In genomic region chr17:21296097-21297025, GRCh38 we compare ENCODE assay signal across 13 cellular contexts. TPM values are rescaled to one million over a fixed set of nuclear protein-coding genes. Genes with fewer than 3 reads are reported as not detected.
DNase-seq lines count a peak whose midpoint lies in the region; ATAC-seq and TF ChIP-seq lines count a peak whose summit lies in the region.
"Had no signal": no experiment of that assay in that cellular context is flagged by ENCODE, and none has a peak within 500 bp of the region (broad histone marks: within the 10 kb centered on the region; RNA-seq: fewer than 3 reads in every experiment).

No MANE protein-coding gene starts in this region.

- H4K5ac ChIP-seq in IMR-90 (ENCODE audit: low read depth, low read length): no peak overlapping the region

- POLR2A ChIA-PET in IMR-90 (lab: Charles Lee; ENCODE audit: unreplicated experiment): no interaction called here

- no peaks in the 10 kb centered on the region; the same call in 1 of the 2 replicates for H3K9me1 ChIP-seq in IMR-90 (ENCODE audit: insufficient read depth, low read length)

- H2AK5ac ChIP-seq in IMR-90 (ENCODE audit: low read depth, low read length): no peak overlapping the region

- peaks cover 15 to 43% of the 10 kb centered on the region in 2 experiments for H3K79me1 ChIP-seq in IMR-90 (ENCODE audit: low read depth in 1 of 2, low read length in 2 of 2)

- no peak for TF ChIP-seq CTCF in AG10803 (conservative IDR thresholded peaks at IDR 0.05; ENCODE audit: low read length)
- TF ChIP-seq CTCF in IMR-90 (conservative IDR thresholded peaks at IDR 0.05; ENCODE audit: low read depth, low read length): no peak
- no peak for TF ChIP-seq CTCF in body of pancreas (IDR thresholded peaks at IDR 0.05)
- TF ChIP-seq CTCF in lower lobe of right lung (IDR thresholded peaks at IDR 0.05): no peak
- no peak for TF ChIP-seq CTCF in colonic mucosa (IDR thresholded peaks at IDR 0.05)

- H4K91ac ChIP-seq in IMR-90 (ENCODE audit: insufficient read depth, low read depth, low read length): no peak overlapping the region

- H3K4me1 ChIP-seq in IMR-90 (ENCODE audit: control insufficient read depth, insufficient read depth, low read length): peaks cover 13% of the 10 kb centered on the region
- peaks cover 17% of the 10 kb centered on the region for H3K4me1 ChIP-seq in body of pancreas
- H3K4me1 ChIP-seq in lower lobe of right lung: peaks cover 22% of the 10 kb centered on the region
- H3K4me1 ChIP-seq in colonic mucosa: no peaks in the 10 kb centered on the region

- no peak overlapping the region for H2AFZ ChIP-seq in IMR-90 (replicated peaks; ENCODE audit: low read length, poor library complexity)

- no peaks in the 10 kb centered on the region for H3K27me3 ChIP-seq in IMR-90 (ENCODE audit: control insufficient read depth, insufficient read depth, low read length)
- H3K27me3 ChIP-seq in body of pancreas: no peaks in the 10 kb centered on the region
- no peaks in the 10 kb centered on the region for H3K27me3 ChIP-seq in lower lobe of right lung (ENCODE audit: low read depth)
- no peaks in the 10 kb centered on the region for H3K27me3 ChIP-seq in colonic mucosa

- H3K27ac ChIP-seq in IMR-90 (ENCODE audit: insufficient read depth, low read length) (no peak overlapping the region), body of pancreas (no peak overlapping the region), lower lobe of right lung (no peak overlapping the region), colonic mucosa (no peak overlapping the region)

- no peak overlapping the region for H3K23ac ChIP-seq in IMR-90 (ENCODE audit: low read depth, low read length)

- CTCF ChIA-PET in IMR-90 (lab: Yijun Ruan, JAX): interaction anchor here (0.5 kb wide), 1 partner anchor 195 kb away, joined by 3 read pairs; no protein-coding TSS in a partner anchor

- no peak overlapping the region for H2BK20ac ChIP-seq in IMR-90 (ENCODE audit: low read depth, low read length)

- BruUV-seq in IMR-90 (replicated peaks; lab: Mats Ljungman, UMichigan): no TSS peak

- no peak overlapping the region for H3K4me3 ChIP-seq in AG10803 (ENCODE audit: low read length)
- no peak overlapping the region for H3K4me3 ChIP-seq in IMR-90 (ENCODE audit: insufficient read depth, low read depth, low read length)
- H3K4me3 ChIP-seq in body of pancreas: no peak overlapping the region
- no peak overlapping the region for H3K4me3 ChIP-seq in lower lobe of right lung
- no peak overlapping the region for H3K4me3 ChIP-seq in colonic mucosa
- H3K4me3 ChIP-seq: mucosa of descending colon had no signal

- H3K36me3 ChIP-seq in IMR-90 (ENCODE audit: control insufficient read depth, insufficient read depth, low read length) (peaks cover 33% of the 10 kb centered on the region), body of pancreas (replicated peaks in 1 of 2; ENCODE audit: insufficient read depth in 1 of 2, low read depth in 2 of 2) (peaks cover 0 to 5% of the 10 kb centered on the region in 2 donors), lower lobe of right lung (peaks cover 46% of the 10 kb centered on the region), colonic mucosa (peaks cover 22% of the 10 kb centered on the region)

- H3K14ac ChIP-seq in IMR-90 (replicated peaks; ENCODE audit: low read depth, low read length): no peak overlapping the region

- H2BK15ac ChIP-seq in IMR-90 (ENCODE audit: low read depth, low read length): no peak overlapping the region

- H3K4me2 ChIP-seq in IMR-90 (ENCODE audit: low read depth, low read length): no peak overlapping the region

- TF ChIP-seq POLR2A in IMR-90 (IDR thresholded peaks at IDR 0.05; ENCODE audit: low read depth, low read length) (no peak), body of pancreas (IDR thresholded peaks at IDR 0.05) (no peak)

- no peak overlapping the region for H2AK9ac ChIP-seq in IMR-90 (replicated peaks; ENCODE audit: low read depth, low read length, poor library complexity)

- dilution Hi-C loops in IMR-90 (cut with HindIII; ENCODE audit: low sequenced_read_pairs, unreplicated experiment): no loop called here

- H3K9ac ChIP-seq in IMR-90 (ENCODE audit: low read depth, low read length) (no peak overlapping the region), colonic mucosa (ENCODE audit: low read depth in 2 of 2, low read length in 2 of 2) (no peak overlapping the region)

- TF ChIP-seq RAD21 in IMR-90 (IDR thresholded peaks at IDR 0.05; ENCODE audit: low read length): no peak

- H3K9me3 ChIP-seq in IMR-90 (ENCODE audit: control insufficient read depth, insufficient read depth, low read length) (peaks cover 3% of the 10 kb centered on the region; the same call in 1 of the 2 replicates), body of pancreas (no peaks in the 10 kb centered on the region), lower lobe of right lung (no peaks in the 10 kb centered on the region), colonic mucosa (no peaks in the 10 kb centered on the region)

- H3K56ac ChIP-seq in IMR-90 (ENCODE audit: extremely low read depth, insufficient read depth, low read length): no peak overlapping the region

- no peak overlapping the region for H4K8ac ChIP-seq in IMR-90 (ENCODE audit: low read depth in 2 of 2, low read length in 2 of 2)

- H3K18ac ChIP-seq in IMR-90 (ENCODE audit: low read depth, low read length): no peak overlapping the region

- DNase-seq in AG10803 (ENCODE audit: low read depth) (peak; percentile 40), IMR-90 (peak; percentile 40), body of pancreas (peak; percentile 38 to 80 (median 71)), myocyte (ENCODE audit: low read depth) (peak; percentile 34), lower lobe of right lung (no peak), SKM-1 treated with dmso at 0.1 percent for 144 hours (lab: John Stamatoyannopoulos, UW; ENCODE audit: unreplicated experiment) (no peak), colonic mucosa (no peak), NCI-H2029 (lab: John Stamatoyannopoulos, UW) (no peak)
- DNase-seq: activated CD8-positive, alpha-beta memory T cell treated with anti-CD3 and anti-CD28 coated beads, Interleukin-2, amount 10 ng/mL, durations not matched to agents 7 days and 5 days; amniotic stem cell; NCI-H1105 treated with DMSO at 0.1 percent for 48 hours; T-helper 2 cell had no signal

- no peak overlapping the region for H3K4ac ChIP-seq in IMR-90 (ENCODE audit: low read depth, low read length)

- ATAC-seq in IMR-90 (ENCODE audit: low read depth) (peak; percentile 2; the same call in 1 of the 2 replicates), body of pancreas (no peak), lower lobe of right lung (no peak)
- ATAC-seq: activated CD8-positive, alpha-beta memory T cell treated with anti-CD3 and anti-CD28 coated beads, Interleukin-2, amount 10 ng/mL, durations not matched to agents 7 days and 5 days had no signal

- H2BK5ac ChIP-seq in IMR-90 (ENCODE audit: low read depth, low read length, poor library complexity, severe bottlenecking): no peak overlapping the region

- peaks cover 97% of the 10 kb centered on the region for H4K20me1 ChIP-seq in IMR-90 (ENCODE audit: insufficient read depth, low read length)

- in situ Hi-C loops in IMR-90 (cut with MboI; ENCODE audit: low sequenced_read_pairs): no loop called here

- intact Hi-C loops in IMR-90 (cut with micrococcal nuclease): no loop called here
- intact Hi-C loops in body of pancreas (cut with DNase I): no loop called here
- intact Hi-C loops in lower lobe of right lung (cut with DNase I): no loop called here
- intact Hi-C loops in colonic mucosa (cut with DNase I): no loop called here

- H2BK120ac ChIP-seq in IMR-90 (ENCODE audit: low read depth, low read length): no peak overlapping the region

- WGBS in IMR-90 (ENCODE audit: extremely low coverage in 2 of 2, insufficient read length in 1 of 2), 2 experiments: 65% methylated on average over 21 of the region's 22 CpGs; no CpG with 5 or more reads in 1 of the 2 experiments
- 52 to 67% methylated on average over 22 of the region's 22 CpGs for WGBS in body of pancreas, 2 donors

TF ChIP-seq in IMR-90, 13 proteins besides CTCF, POLR2A, EP300 and RAD21 (continues in another document):
- TF ChIP-seq CEBPB (IDR thresholded peaks at IDR 0.05; ENCODE audit: low read depth, low read length) (no peak), SMC3 (IDR thresholded peaks at IDR 0.05; ENCODE audit: low read depth, low read length) (no peak), MXI1 (IDR thresholded peaks at IDR 0.05; ENCODE audit: borderline replicate concordance, low read depth, low read length) (peak; percentile 57; the same call in 1 of the 2 replicates), MAFK (IDR thresholded peaks at IDR 0.05; ENCODE audit: low read depth, low read length) (no peak), MAZ (IDR thresholded peaks at IDR 0.05; ENCODE audit: borderline replicate concordance, low read depth, low read length) (no peak), USF2 (IDR thresholded peaks at IDR 0.05; ENCODE audit: low read depth, low read length) (no peak), FOS (IDR thresholded peaks at IDR 0.05; ENCODE audit: low read depth, low read length) (no peak)

RNA-seq across cellular contexts. Expression of gene MAP2K3, which starts 11.8 kb away (rescaled TPM):
- total RNA-seq in IMR-90 (2012; rRNA removed) (23.5 and 25.0 TPM in 2 replicates), body of pancreas (10 to 100 TPM; 15.3 to 48.1 TPM), myocyte (23.2 and 25.8 TPM in 2 replicates), lower lobe of right lung (55.2 TPM), colonic mucosa (10 to 100 TPM; 64.5 to 67.1 TPM)
- polyA plus RNA-seq in IMR-90 (2012; rRNA removed): 72.6 and 82.2 TPM in 2 replicates
- 80.0 and 96.7 TPM in 2 replicates for polyA plus RNA-seq in IMR-90 (2012; cell fraction: cytosol; rRNA removed)
- polyA plus RNA-seq in IMR-90 (2012; cell fraction: nucleus; rRNA removed; ENCODE audit: low replicate concordance): 106 and 189 TPM in 2 replicates
- polyA plus RNA-seq in myocyte (2012): 66.4 TPM

RNA-seq across cellular contexts. Expression of gene NATD1, which starts 43.2 kb away (rescaled TPM):
- total RNA-seq in IMR-90 (2012; rRNA removed) (0.56 and 0.90 TPM in 2 replicates), body of pancreas (1 to 10 TPM; 2.6 to 7.0 TPM), myocyte (24.9 and 25.8 TPM in 2 replicates), lower lobe of right lung (15.7 TPM), colonic mucosa (1 to 10 TPM; 1.8 to 5.2 TPM)
- 4.1 and 4.3 TPM in 2 replicates for polyA plus RNA-seq in IMR-90 (2012; rRNA removed)
- 2.2 and 5.3 TPM in 2 replicates for polyA plus RNA-seq in IMR-90 (2012; cell fraction: cytosol; rRNA removed)
- 4.7 and 7.3 TPM in 2 replicates for polyA plus RNA-seq in IMR-90 (2012; cell fraction: nucleus; rRNA removed; ENCODE audit: low replicate concordance)
- polyA plus RNA-seq in myocyte (2012): 17.7 TPM

Comparison
In these comparisons a context has a peak if more than half of its experiments do, and no peak if none do; other contexts are left out.
1. DNase-seq: peak in AG10803 (single experiment), IMR-90 (single experiment), body of pancreas (4 of 4) and myocyte (single experiment); none in lower lobe of right lung (single experiment), SKM-1 treated with dmso at 0.1 percent for 144 hours (single experiment), colonic mucosa (single experiment) and NCI-H2029 (single experiment).